In genomic region chr2:72293620-72294019, GRCh38 we compare ENCODE assay signal across 27 cellular contexts.
DNase-seq lines count a peak whose midpoint lies in the region; ATAC-seq, FAIRE-seq and TF ChIP-seq lines count a peak whose summit lies in the region.
"Had no signal": no experiment of that assay in that cellular context is flagged by ENCODE, and none has a peak within 500 bp of the region (broad histone marks: within the 10 kb centered on the region; RNA-seq: fewer than 3 reads in every experiment).

No MANE protein-coding gene starts in this region.

- H3K27me3 Mint-ChIP-seq in Calu3 (ENCODE audit: unreplicated experiment), result no peaks in the 10 kb centered on the region
- H3K27me3 Mint-ChIP-seq: central memory CD8-positive, alpha-beta T cell; effector memory CD8-positive, alpha-beta T cell; naive thymus-derived CD8-positive, alpha-beta T cell had no signal

- no peak overlapping the region for H3K9ac ChIP-seq in HepG2 (ENCODE audit: insufficient read depth, low read depth, low read length)
- H3K9ac ChIP-seq: parathyroid adenoma had no signal

- intact Hi-C loops in HepG2 (cut with micrococcal nuclease; ENCODE audit: unreplicated experiment), result no loop called here
- intact Hi-C loops in Calu3 (cut with micrococcal nuclease; ENCODE audit: unreplicated experiment), result no loop called here

- no peaks in the 10 kb centered on the region for H3K27me3 ChIP-seq in RWPE2 (ENCODE audit: insufficient read depth, poor library complexity, severe bottlenecking)
- H3K27me3 ChIP-seq in osteoblast (ENCODE audit: insufficient read depth, low read length), result no peaks in the 10 kb centered on the region
- no peaks in the 10 kb centered on the region for H3K27me3 ChIP-seq in HepG2 (ENCODE audit: control insufficient read depth in 1 of 2, insufficient read depth in 2 of 2, low read length in 2 of 2)
- H3K27me3 ChIP-seq: heart right ventricle, right lobe of liver had no signal

- POLR2A ChIA-PET in HepG2 (lab: Yijun Ruan, JAX), result no interaction called here

- no peaks in the 10 kb centered on the region for H3K9me3 ChIP-seq in RWPE2 (ENCODE audit: severe bottlenecking)
- H3K9me3 ChIP-seq in osteoblast (ENCODE audit: low read depth, low read length), result no peaks in the 10 kb centered on the region
- no peaks in the 10 kb centered on the region for H3K9me3 ChIP-seq in HepG2 (ENCODE audit: low read length)
- H3K9me3 ChIP-seq: right lobe of liver had no signal

- no peak for TF ChIP-seq RAD21 in HepG2 (CRISPR knock-in tag; IDR thresholded peaks at IDR 0.05)

- WGBS in HepG2 (ENCODE audit: low lambda C conversion rate), result 65% methylated on average over 1 of the region's 1 CpG

- no peak overlapping the region for H3K27ac Mint-ChIP-seq in Calu3 (ENCODE audit: unreplicated experiment)
- H3K27ac Mint-ChIP-seq: effector memory CD8-positive, alpha-beta T cell; naive thymus-derived CD8-positive, alpha-beta T cell had no signal

- peaks cover 13% of the 10 kb centered on the region for H3K4me1 ChIP-seq in RWPE2 (ENCODE audit: insufficient read depth, poor library complexity, severe bottlenecking)
- H3K4me1 ChIP-seq in osteoblast (ENCODE audit: insufficient read depth, low read length), result peaks cover 3% of the 10 kb centered on the region
- H3K4me1 ChIP-seq in HepG2 (ENCODE audit: insufficient read depth, low read length), result no peaks in the 10 kb centered on the region
- H3K4me1 ChIP-seq: parathyroid adenoma, right lobe of liver had no signal

- TF ChIP-seq CTCF in RWPE2 (IDR thresholded peaks at IDR 0.05; ENCODE audit: poor library complexity, severe bottlenecking) (no peak), epithelial cell of esophagus (IDR thresholded peaks at IDR 0.05; ENCODE audit: insufficient read depth, low read depth, low read length, missing control alignments) (no peak), osteoblast (IDR thresholded peaks at IDR 0.05; ENCODE audit: extremely low read depth, low read depth, low read length) (no peak), HepG2 (CRISPR knock-in tag; IDR thresholded peaks at IDR 0.05) (no peak), Calu3 (IDR thresholded peaks at IDR 0.05; ENCODE audit: unreplicated experiment) (no peak)

- H3K4me3 Mint-ChIP-seq in Calu3 (ENCODE audit: low read depth, unreplicated experiment), result no peak overlapping the region
- H3K4me3 Mint-ChIP-seq: central memory CD8-positive, alpha-beta T cell; effector memory CD8-positive, alpha-beta T cell; naive thymus-derived CD8-positive, alpha-beta T cell had no signal

- no peaks in the 10 kb centered on the region for H3K9me3 Mint-ChIP-seq in Calu3 (ENCODE audit: low read depth, unreplicated experiment)
- H3K9me3 Mint-ChIP-seq: central memory CD8-positive, alpha-beta T cell; effector memory CD8-positive, alpha-beta T cell had no signal

- CTCF ChIA-PET in HepG2 (lab: Yijun Ruan, JAX; ENCODE audit: low intra/inter-chr PET ratio, low total read pairs) (no interaction called here), Calu3 (lab: Charles Lee) (no interaction called here)

- H3K27ac ChIP-seq in RWPE2 (ENCODE audit: poor library complexity, severe bottlenecking) (no peak overlapping the region), osteoblast (ENCODE audit: low read depth, low read length) (no peak overlapping the region), HepG2 (ENCODE audit: extremely low read length, insufficient read depth, low read length) (no peak overlapping the region)
- H3K27ac ChIP-seq: C4-2B, heart right ventricle, parathyroid adenoma, right lobe of liver had no signal

- no peak overlapping the region for H3K4me3 ChIP-seq in RWPE2 (ENCODE audit: severe bottlenecking)
- H3K4me3 ChIP-seq in epithelial cell of esophagus (ENCODE audit: low read length), result no peak overlapping the region
- no peak overlapping the region for H3K4me3 ChIP-seq in osteoblast (ENCODE audit: insufficient read depth, low read length)
- H3K4me3 ChIP-seq in HepG2 (replicated peaks in 1 of 3; ENCODE audit: insufficient read depth in 1 of 3, low read depth in 2 of 3, low read length in 3 of 3), result no peak overlapping the region
- H3K4me3 ChIP-seq: heart right ventricle, K562, right lobe of liver had no signal

- in situ Hi-C loops in HepG2 (cut with HindIII; ENCODE audit: extremely low pct_ligation_motif_present, low pct_unique_long_range_greater_than_20kb), result no loop called here

- H3K4me2 ChIP-seq in osteoblast (ENCODE audit: insufficient read depth, low read length) (peak overlapping the region; percentile 12), HepG2 (ENCODE audit: low read depth, low read length) (no peak overlapping the region)

- no peaks in the 10 kb centered on the region for H3K4me1 Mint-ChIP-seq in Calu3 (ENCODE audit: low read depth, unreplicated experiment)
- H3K4me1 Mint-ChIP-seq: central memory CD8-positive, alpha-beta T cell; naive thymus-derived CD8-positive, alpha-beta T cell had no signal

- no peak for TF ChIP-seq POLR2A in HepG2 (IDR thresholded peaks at IDR 0.05; ENCODE audit: insufficient read depth in 1 of 2, low read depth in 2 of 2, low read length in 2 of 2)

- no peaks in the 10 kb centered on the region for H3K79me2 ChIP-seq in osteoblast (ENCODE audit: insufficient read depth, low read length)
- no peaks in the 10 kb centered on the region for H3K79me2 ChIP-seq in HepG2 (ENCODE audit: insufficient read depth, low read length)
- H3K79me2 ChIP-seq: parathyroid adenoma had no signal

- H2AFZ ChIP-seq in osteoblast (ENCODE audit: low read length) (no peak overlapping the region), HepG2 (ENCODE audit: low read length) (no peak overlapping the region)
- H2AFZ ChIP-seq: parathyroid adenoma had no signal

- BruUV-seq in HepG2 (replicated peaks; lab: Mats Ljungman, UMichigan), result no TSS peak
- no TSS peak for BruUV-seq in Calu3 (replicated peaks; lab: Mats Ljungman, UMichigan)

- no peaks in the 10 kb centered on the region for H4K20me1 ChIP-seq in osteoblast (ENCODE audit: insufficient read depth, low read length)
- no peaks in the 10 kb centered on the region for H4K20me1 ChIP-seq in HepG2 (ENCODE audit: insufficient read depth, low read length)

- ATAC-seq in RWPE2 (ENCODE audit: low read depth) (peak; percentile 67), HepG2 (no peak)
- ATAC-seq: effector memory CD8-positive, alpha-beta T cell; heart right ventricle; K562; left lobe of liver; naive thymus-derived CD8-positive, alpha-beta T cell; right lobe of liver had no signal

- H3K36me3 Mint-ChIP-seq in Calu3 (ENCODE audit: insufficient read depth, unreplicated experiment), result no peaks in the 10 kb centered on the region

- peak; percentile 13 for DNase-seq in GM03348 (ENCODE audit: low spot score)
- DNase-seq in RWPE2 (ENCODE audit: low spot score), result no peak
- DNase-seq in epithelial cell of esophagus (ENCODE audit: low read depth), result peak; percentile 62
- DNase-seq in osteoblast (ENCODE audit: insufficient read length, low spot score, missing footprints), result peak; percentile 35
- DNase-seq in NCI-H1048 (lab: John Stamatoyannopoulos, UW), result no peak
- no peak for DNase-seq in ecto neural progenitor cell (ENCODE audit: low spot score)
- DNase-seq in HepG2 (ENCODE audit: low spot score), result no peak
- no peak for DNase-seq in Calu3
- DNase-seq: activated CD8-positive, alpha-beta memory T cell treated with anti-CD3 and anti-CD28 coated beads for 24 hours; activated naive CD4-positive, alpha-beta T cell treated with Interleukin-2 at 50 U/mL for 16 hours; activated T-cell treated with anti-CD3 and anti-CD28 coated beads, Interleukin-2, amount 50 U/mL, for 48 hours; anterior cingulate cortex; effector memory CD8-positive, alpha-beta T cell; heart right ventricle; naive thymus-derived CD8-positive, alpha-beta T cell; NCI-H2171; NCI-H524 treated with DMSO at 0.1 percent for 48 hours; right lobe of liver; Right ventricle myocardium superior; stimulated activated CD4-positive, alpha-beta T cell treated with anti-CD3 and anti-CD28 coated beads, Interleukin-15, amount 100 ng/mL, for 24 hours; substantia nigra had no signal

- no peak for FAIRE-seq in HepG2 (lab: Jason Lieb, UNC)
- FAIRE-seq: H54, K562 had no signal

- H3K36me3 ChIP-seq in RWPE2 (ENCODE audit: low read depth), result no peaks in the 10 kb centered on the region
- H3K36me3 ChIP-seq in osteoblast (ENCODE audit: insufficient read depth, low read length), result no peaks in the 10 kb centered on the region
- no peaks in the 10 kb centered on the region for H3K36me3 ChIP-seq in HepG2 (replicated peaks in 1 of 2; ENCODE audit: control insufficient read depth in 1 of 2, insufficient read depth in 2 of 2, low read length in 2 of 2)
- H3K36me3 ChIP-seq: heart right ventricle, right lobe of liver had no signal

- no peak for TF ChIP-seq EP300 in HepG2 (IDR thresholded peaks at IDR 0.05; ENCODE audit: low read depth in 2 of 2, low read length in 2 of 2)
- TF ChIP-seq EP300 in HepG2 (CRISPR knock-in tag; IDR thresholded peaks at IDR 0.05; ENCODE audit: borderline replicate concordance), result no peak

TF ChIP-seq in HepG2, 621 proteins besides CTCF, POLR2A, EP300 and RAD21 (continues in another document):
- no peak for TF ChIP-seq ZFP36L1 (CRISPR knock-in tag; IDR thresholded peaks at IDR 0.05)
- TF ChIP-seq SOX5 (CRISPR knock-in tag; IDR thresholded peaks at IDR 0.05; ENCODE audit: borderline replicate concordance), result no peak
- no peak for TF ChIP-seq ZFP1 (CRISPR knock-in tag; IDR thresholded peaks at IDR 0.05)
- no peak for TF ChIP-seq ZSCAN12 (CRISPR knock-in tag; IDR thresholded peaks at IDR 0.05)
- TF ChIP-seq ZNF138 (CRISPR knock-in tag; IDR thresholded peaks at IDR 0.05; ENCODE audit: low read depth), result no peak

Comparison
In these comparisons a context has a peak if more than half of its experiments do, and no peak if none do; other contexts are left out.
1. DNase-seq: peak in GM03348 (single experiment), epithelial cell of esophagus (single experiment) and osteoblast (single experiment); none in RWPE2 (single experiment), NCI-H1048 (single experiment), ecto neural progenitor cell (single experiment), HepG2 (single experiment) and Calu3 (single experiment).